In the genomic region with DNA sequence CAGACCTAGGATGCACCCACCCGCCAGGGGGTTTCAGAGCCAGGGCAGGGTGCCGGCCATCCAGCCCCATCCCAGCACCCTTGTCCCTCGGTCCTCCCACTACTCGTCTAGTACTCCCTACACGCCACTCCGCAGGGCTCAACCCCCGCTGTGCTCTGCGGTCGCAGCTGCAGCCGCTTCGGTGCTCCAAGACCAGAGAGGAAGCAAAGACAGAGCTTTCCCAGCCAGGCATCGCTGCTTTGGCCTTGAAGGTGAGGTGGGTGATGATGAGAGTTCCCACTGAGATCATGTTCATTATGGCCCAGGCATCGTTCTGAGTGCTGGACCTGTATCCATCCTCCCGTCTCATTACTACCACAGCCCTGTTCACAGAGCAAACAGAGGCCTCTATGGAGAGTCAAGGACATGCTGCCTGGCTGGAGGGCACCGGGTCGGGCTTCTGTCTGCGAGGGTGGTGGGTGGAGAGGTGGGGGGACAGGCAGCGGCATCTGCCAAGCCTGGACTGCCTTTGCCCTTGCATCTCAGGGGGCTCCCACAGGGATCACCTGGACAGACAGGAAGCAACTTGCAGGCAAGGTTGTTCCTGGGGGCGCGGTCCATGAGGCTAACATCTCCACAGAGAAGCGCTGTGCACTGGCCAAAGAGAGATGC, we compare ENCODE assay signal across 9 cellular contexts.
DNase-seq lines count a peak whose midpoint lies in the region; ATAC-seq and TF ChIP-seq lines count a peak whose summit lies in the region.
"Had no signal": no experiment of that assay in that cellular context is flagged by ENCODE, and none has a peak within 500 bp of the region (broad histone marks: within the 10 kb centered on the region; RNA-seq: fewer than 3 reads in every experiment).

No MANE protein-coding gene starts in this region.

- DNase-seq in CD8-positive, alpha-beta memory T cell, result no peak
- DNase-seq in astrocyte of the hippocampus (ENCODE audit: low read depth, low spot score) (peak; percentile 28), natural killer cell (no peak), occipital lobe (lab: John Stamatoyannopoulos, UW) (no peak), AG20443 (ENCODE audit: low spot score) (no peak), retina (no peak), GM13977 (ENCODE audit: low spot score) (no peak)
- DNase-seq: NCI-H1048 had no signal

- H3K27ac Mint-ChIP-seq in CD8-positive, alpha-beta memory T cell, result peak overlapping the region; percentile 73 to 99 (median 90)
- H3K27ac Mint-ChIP-seq in IgD-negative memory B cell (peak overlapping the region in 1 of 3 donors; percentile 43), natural killer cell (peak overlapping the region; percentile 94)

- H3K4me3 Mint-ChIP-seq in CD8-positive, alpha-beta memory T cell, result peak overlapping the region; percentile 87 to 98 (median 95)
- peak overlapping the region; percentile 88 to 97 (median 92) for H3K4me3 Mint-ChIP-seq in IgD-negative memory B cell
- H3K4me3 Mint-ChIP-seq in natural killer cell, result peak overlapping the region; percentile 98

- H3K9me3 ChIP-seq in CD8-positive, alpha-beta memory T cell (ENCODE audit: low read length), result no peaks in the 10 kb centered on the region

- in situ Hi-C loops in GM13977 (cut with MboI; ENCODE audit: low pct_unique_long_range_greater_than_20kb, low sequenced_read_pairs, unreplicated experiment), result no loop called here

- ATAC-seq in natural killer cell, result no peak

- no peaks in the 10 kb centered on the region for H3K9me3 Mint-ChIP-seq in CD8-positive, alpha-beta memory T cell
- H3K9me3 Mint-ChIP-seq in IgD-negative memory B cell (no peaks in the 10 kb centered on the region), natural killer cell (peaks cover 0 to 2% of the 10 kb centered on the region in 2 donors)

- peaks cover 0 to 1% of the 10 kb centered on the region in 2 donors for H3K27me3 Mint-ChIP-seq in CD8-positive, alpha-beta memory T cell
- no peaks in the 10 kb centered on the region for H3K27me3 Mint-ChIP-seq in IgD-negative memory B cell
- H3K27me3 Mint-ChIP-seq in natural killer cell (ENCODE audit: low read depth in 2 of 2), result no peaks in the 10 kb centered on the region

- intact Hi-C loops in natural killer cell (cut with micrococcal nuclease), result loop anchor here (5.0 kb wide), 4 partner anchors 41 to 131 kb away; a partner anchor contains a TSS

- no peak overlapping the region for H3K4me3 ChIP-seq in CD8-positive, alpha-beta memory T cell (ENCODE audit: low read length)

- peaks cover 0 to 9% (median 0%) of the 10 kb centered on the region in 3 donors for H3K36me3 Mint-ChIP-seq in CD8-positive, alpha-beta memory T cell
- H3K36me3 Mint-ChIP-seq in IgD-negative memory B cell (no peaks in the 10 kb centered on the region), natural killer cell (no peaks in the 10 kb centered on the region)

- H3K27me3 ChIP-seq in CD8-positive, alpha-beta memory T cell (ENCODE audit: insufficient read depth, low read length, poor library complexity, severe bottlenecking), result no peaks in the 10 kb centered on the region

- H3K4me1 ChIP-seq in CD8-positive, alpha-beta memory T cell (ENCODE audit: insufficient read depth, low read length), result peaks cover 27% of the 10 kb centered on the region

- no peak overlapping the region for H3K27ac ChIP-seq in CD8-positive, alpha-beta memory T cell (ENCODE audit: low read depth, low read length)

- POLR2A ChIA-PET in CD8-positive, alpha-beta memory T cell (lab: Charles Lee), result interaction anchor here (2.8 kb wide), 1 partner anchor 42 kb away, joined by 53 read pairs; no protein-coding TSS in a partner anchor

- peaks cover 41 to 67% (median 51%) of the 10 kb centered on the region in 3 donors for H3K4me1 Mint-ChIP-seq in CD8-positive, alpha-beta memory T cell
- H3K4me1 Mint-ChIP-seq in IgD-negative memory B cell (peaks cover 5 to 12% (median 8%) of the 10 kb centered on the region in 3 donors), natural killer cell (peaks cover 43 to 74% of the 10 kb centered on the region in 2 donors)

- no peak for TF ChIP-seq CTCF in natural killer cell (IDR thresholded peaks at IDR 0.05)
- TF ChIP-seq CTCF in GM13977 (IDR thresholded peaks at IDR 0.05; ENCODE audit: extremely low read depth, insufficient read depth, missing control alignments), result no peak

- no peaks in the 10 kb centered on the region for H3K36me3 ChIP-seq in CD8-positive, alpha-beta memory T cell (ENCODE audit: insufficient read depth, low read length)

- CTCF ChIA-PET in CD8-positive, alpha-beta memory T cell (lab: Charles Lee), result interaction anchor here (2.0 kb wide), 1 partner anchor 40 kb away, joined by 4 read pairs; no protein-coding TSS in a partner anchor
